In genomic region chrX:134406230-134406794, GRCh38 we compare ENCODE assay signal across 1 cellular context.
A peak's percentile ranks its signal among the peaks of the same experiment; 100 is the strongest.
TF ChIP-seq lines count a peak whose summit lies in the region.

No MANE protein-coding gene starts in this region.

TF ChIP-seq in K562, 482 proteins besides CTCF, POLR2A, EP300 and RAD21 (continued from another document and continues in another):
- TF ChIP-seq SIN3B (IDR thresholded peaks at IDR 0.05; ENCODE audit: low read depth) (no peak), RBM17 (IDR thresholded peaks at IDR 0.05; ENCODE audit: borderline replicate concordance, low read depth, low read length) (no peak), PURB (CRISPR knock-in tag; IDR thresholded peaks at IDR 0.05; ENCODE audit: low read depth) (no peak), FOXM1 (IDR thresholded peaks at IDR 0.05; ENCODE audit: low read depth) (no peak), FOXM1 (CRISPR knock-in tag; IDR thresholded peaks at IDR 0.05; ENCODE audit: low read depth) (no peak), HNRNPK (IDR thresholded peaks at IDR 0.05; ENCODE audit: low read depth, low read length, poor library complexity, severe bottlenecking) (no peak), CEBPB (tag; IDR thresholded peaks at IDR 0.05) (no peak), ZNF75A (CRISPR knock-in tag; IDR thresholded peaks at IDR 0.05) (no peak), TFAM (CRISPR knock-in tag; conservative IDR thresholded peaks at IDR 0.05) (no peak), CBFA2T2 (conservative IDR thresholded peaks at IDR 0.05) (0 out of 2 replicates have a peak, but pooled peaks have one; percentile 29), ZBTB43 (CRISPR knock-in tag; IDR thresholded peaks at IDR 0.05) (no peak), SETDB1 (IDR thresholded peaks at IDR 0.05; ENCODE audit: low read length) (no peak), GTF2E2 (tag; IDR thresholded peaks at IDR 0.05) (no peak), ILF3 (IDR thresholded peaks at IDR 0.05; ENCODE audit: borderline replicate concordance) (no peak), YBX1 (IDR thresholded peaks at IDR 0.05) (no peak), RFX1 (IDR thresholded peaks at IDR 0.05) (no peak), MEF2D (tag; conservative IDR thresholded peaks at IDR 0.05; ENCODE audit: low read depth) (0 out of 2 replicates have a peak, but pooled peaks have one; percentile 17), ZKSCAN8 (CRISPR knock-in tag; IDR thresholded peaks at IDR 0.05) (no peak), RBBP5 (IDR thresholded peaks at IDR 0.05; ENCODE audit: borderline replicate concordance, insufficient read depth, low read length, poor library complexity, severe bottlenecking) (no peak), ZNF512 (tag; IDR thresholded peaks at IDR 0.05) (no peak), ZBTB26 (CRISPR knock-in tag; IDR thresholded peaks at IDR 0.05) (no peak), NR4A1 (CRISPR knock-in tag; IDR thresholded peaks at IDR 0.05) (no peak), NR4A1 (tag; IDR thresholded peaks at IDR 0.05) (no peak), ZNF140 (CRISPR knock-in tag; IDR thresholded peaks at IDR 0.05) (no peak), SNRNP70 (optimal IDR thresholded peaks at IDR 0.05; ENCODE audit: low read depth, low read length) (no peak), KLF16 (IDR thresholded peaks at IDR 0.05) (no peak), BRD4 (IDR thresholded peaks at IDR 0.05) (no peak), ZNF436 (CRISPR knock-in tag; IDR thresholded peaks at IDR 0.05) (no peak), HMG20B (CRISPR knock-in tag; IDR thresholded peaks at IDR 0.05) (no peak), ZNF274 (IDR thresholded peaks at IDR 0.05; ENCODE audit: borderline replicate concordance, low read depth, low read length) (no peak), PML (IDR thresholded peaks at IDR 0.05; ENCODE audit: low read length) (no peak), CBFA2T3 (IDR thresholded peaks at IDR 0.05) (peak; percentile 49), SMC3 (conservative IDR thresholded peaks at IDR 0.05; ENCODE audit: insufficient read depth, low read depth, low read length) (no peak), PCBP1 (IDR thresholded peaks at IDR 0.05; ENCODE audit: low read depth, low read length, poor library complexity, severe bottlenecking) (no peak)
- TF ChIP-seq, protein P1, sequence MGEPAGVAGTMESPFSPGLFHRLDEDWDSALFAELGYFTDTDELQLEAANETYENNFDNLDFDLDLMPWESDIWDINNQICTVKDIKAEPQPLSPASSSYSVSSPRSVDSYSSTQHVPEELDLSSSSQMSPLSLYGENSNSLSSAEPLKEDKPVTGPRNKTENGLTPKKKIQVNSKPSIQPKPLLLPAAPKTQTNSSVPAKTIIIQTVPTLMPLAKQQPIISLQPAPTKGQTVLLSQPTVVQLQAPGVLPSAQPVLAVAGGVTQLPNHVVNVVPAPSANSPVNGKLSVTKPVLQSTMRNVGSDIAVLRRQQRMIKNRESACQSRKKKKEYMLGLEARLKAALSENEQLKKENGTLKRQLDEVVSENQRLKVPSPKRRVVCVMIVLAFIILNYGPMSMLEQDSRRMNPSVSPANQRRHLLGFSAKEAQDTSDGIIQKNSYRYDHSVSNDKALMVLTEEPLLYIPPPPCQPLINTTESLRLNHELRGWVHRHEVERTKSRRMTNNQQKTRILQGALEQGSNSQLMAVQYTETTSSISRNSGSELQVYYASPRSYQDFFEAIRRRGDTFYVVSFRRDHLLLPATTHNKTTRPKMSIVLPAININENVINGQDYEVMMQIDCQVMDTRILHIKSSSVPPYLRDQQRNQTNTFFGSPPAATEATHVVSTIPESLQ (CRISPR knock-in tag; IDR thresholded peaks at IDR 0.05), result no peak
- TF ChIP-seq, protein P2, sequence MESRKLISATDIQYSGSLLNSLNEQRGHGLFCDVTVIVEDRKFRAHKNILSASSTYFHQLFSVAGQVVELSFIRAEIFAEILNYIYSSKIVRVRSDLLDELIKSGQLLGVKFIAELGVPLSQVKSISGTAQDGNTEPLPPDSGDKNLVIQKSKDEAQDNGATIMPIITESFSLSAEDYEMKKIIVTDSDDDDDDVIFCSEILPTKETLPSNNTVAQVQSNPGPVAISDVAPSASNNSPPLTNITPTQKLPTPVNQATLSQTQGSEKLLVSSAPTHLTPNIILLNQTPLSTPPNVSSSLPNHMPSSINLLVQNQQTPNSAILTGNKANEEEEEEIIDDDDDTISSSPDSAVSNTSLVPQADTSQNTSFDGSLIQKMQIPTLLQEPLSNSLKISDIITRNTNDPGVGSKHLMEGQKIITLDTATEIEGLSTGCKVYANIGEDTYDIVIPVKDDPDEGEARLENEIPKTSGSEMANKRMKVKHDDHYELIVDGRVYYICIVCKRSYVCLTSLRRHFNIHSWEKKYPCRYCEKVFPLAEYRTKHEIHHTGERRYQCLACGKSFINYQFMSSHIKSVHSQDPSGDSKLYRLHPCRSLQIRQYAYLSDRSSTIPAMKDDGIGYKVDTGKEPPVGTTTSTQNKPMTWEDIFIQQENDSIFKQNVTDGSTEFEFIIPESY (CRISPR knock-in tag; IDR thresholded peaks at IDR 0.05), result no peak
- TF ChIP-seq, protein P3, sequence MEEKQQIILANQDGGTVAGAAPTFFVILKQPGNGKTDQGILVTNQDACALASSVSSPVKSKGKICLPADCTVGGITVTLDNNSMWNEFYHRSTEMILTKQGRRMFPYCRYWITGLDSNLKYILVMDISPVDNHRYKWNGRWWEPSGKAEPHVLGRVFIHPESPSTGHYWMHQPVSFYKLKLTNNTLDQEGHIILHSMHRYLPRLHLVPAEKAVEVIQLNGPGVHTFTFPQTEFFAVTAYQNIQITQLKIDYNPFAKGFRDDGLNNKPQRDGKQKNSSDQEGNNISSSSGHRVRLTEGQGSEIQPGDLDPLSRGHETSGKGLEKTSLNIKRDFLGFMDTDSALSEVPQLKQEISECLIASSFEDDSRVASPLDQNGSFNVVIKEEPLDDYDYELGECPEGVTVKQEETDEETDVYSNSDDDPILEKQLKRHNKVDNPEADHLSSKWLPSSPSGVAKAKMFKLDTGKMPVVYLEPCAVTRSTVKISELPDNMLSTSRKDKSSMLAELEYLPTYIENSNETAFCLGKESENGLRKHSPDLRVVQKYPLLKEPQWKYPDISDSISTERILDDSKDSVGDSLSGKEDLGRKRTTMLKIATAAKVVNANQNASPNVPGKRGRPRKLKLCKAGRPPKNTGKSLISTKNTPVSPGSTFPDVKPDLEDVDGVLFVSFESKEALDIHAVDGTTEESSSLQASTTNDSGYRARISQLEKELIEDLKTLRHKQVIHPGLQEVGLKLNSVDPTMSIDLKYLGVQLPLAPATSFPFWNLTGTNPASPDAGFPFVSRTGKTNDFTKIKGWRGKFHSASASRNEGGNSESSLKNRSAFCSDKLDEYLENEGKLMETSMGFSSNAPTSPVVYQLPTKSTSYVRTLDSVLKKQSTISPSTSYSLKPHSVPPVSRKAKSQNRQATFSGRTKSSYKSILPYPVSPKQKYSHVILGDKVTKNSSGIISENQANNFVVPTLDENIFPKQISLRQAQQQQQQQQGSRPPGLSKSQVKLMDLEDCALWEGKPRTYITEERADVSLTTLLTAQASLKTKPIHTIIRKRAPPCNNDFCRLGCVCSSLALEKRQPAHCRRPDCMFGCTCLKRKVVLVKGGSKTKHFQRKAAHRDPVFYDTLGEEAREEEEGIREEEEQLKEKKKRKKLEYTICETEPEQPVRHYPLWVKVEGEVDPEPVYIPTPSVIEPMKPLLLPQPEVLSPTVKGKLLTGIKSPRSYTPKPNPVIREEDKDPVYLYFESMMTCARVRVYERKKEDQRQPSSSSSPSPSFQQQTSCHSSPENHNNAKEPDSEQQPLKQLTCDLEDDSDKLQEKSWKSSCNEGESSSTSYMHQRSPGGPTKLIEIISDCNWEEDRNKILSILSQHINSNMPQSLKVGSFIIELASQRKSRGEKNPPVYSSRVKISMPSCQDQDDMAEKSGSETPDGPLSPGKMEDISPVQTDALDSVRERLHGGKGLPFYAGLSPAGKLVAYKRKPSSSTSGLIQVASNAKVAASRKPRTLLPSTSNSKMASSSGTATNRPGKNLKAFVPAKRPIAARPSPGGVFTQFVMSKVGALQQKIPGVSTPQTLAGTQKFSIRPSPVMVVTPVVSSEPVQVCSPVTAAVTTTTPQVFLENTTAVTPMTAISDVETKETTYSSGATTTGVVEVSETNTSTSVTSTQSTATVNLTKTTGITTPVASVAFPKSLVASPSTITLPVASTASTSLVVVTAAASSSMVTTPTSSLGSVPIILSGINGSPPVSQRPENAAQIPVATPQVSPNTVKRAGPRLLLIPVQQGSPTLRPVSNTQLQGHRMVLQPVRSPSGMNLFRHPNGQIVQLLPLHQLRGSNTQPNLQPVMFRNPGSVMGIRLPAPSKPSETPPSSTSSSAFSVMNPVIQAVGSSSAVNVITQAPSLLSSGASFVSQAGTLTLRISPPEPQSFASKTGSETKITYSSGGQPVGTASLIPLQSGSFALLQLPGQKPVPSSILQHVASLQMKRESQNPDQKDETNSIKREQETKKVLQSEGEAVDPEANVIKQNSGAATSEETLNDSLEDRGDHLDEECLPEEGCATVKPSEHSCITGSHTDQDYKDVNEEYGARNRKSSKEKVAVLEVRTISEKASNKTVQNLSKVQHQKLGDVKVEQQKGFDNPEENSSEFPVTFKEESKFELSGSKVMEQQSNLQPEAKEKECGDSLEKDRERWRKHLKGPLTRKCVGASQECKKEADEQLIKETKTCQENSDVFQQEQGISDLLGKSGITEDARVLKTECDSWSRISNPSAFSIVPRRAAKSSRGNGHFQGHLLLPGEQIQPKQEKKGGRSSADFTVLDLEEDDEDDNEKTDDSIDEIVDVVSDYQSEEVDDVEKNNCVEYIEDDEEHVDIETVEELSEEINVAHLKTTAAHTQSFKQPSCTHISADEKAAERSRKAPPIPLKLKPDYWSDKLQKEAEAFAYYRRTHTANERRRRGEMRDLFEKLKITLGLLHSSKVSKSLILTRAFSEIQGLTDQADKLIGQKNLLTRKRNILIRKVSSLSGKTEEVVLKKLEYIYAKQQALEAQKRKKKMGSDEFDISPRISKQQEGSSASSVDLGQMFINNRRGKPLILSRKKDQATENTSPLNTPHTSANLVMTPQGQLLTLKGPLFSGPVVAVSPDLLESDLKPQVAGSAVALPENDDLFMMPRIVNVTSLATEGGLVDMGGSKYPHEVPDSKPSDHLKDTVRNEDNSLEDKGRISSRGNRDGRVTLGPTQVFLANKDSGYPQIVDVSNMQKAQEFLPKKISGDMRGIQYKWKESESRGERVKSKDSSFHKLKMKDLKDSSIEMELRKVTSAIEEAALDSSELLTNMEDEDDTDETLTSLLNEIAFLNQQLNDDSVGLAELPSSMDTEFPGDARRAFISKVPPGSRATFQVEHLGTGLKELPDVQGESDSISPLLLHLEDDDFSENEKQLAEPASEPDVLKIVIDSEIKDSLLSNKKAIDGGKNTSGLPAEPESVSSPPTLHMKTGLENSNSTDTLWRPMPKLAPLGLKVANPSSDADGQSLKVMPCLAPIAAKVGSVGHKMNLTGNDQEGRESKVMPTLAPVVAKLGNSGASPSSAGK (IDR thresholded peaks at IDR 0.05), result no peak
- TF ChIP-seq, protein P4, sequence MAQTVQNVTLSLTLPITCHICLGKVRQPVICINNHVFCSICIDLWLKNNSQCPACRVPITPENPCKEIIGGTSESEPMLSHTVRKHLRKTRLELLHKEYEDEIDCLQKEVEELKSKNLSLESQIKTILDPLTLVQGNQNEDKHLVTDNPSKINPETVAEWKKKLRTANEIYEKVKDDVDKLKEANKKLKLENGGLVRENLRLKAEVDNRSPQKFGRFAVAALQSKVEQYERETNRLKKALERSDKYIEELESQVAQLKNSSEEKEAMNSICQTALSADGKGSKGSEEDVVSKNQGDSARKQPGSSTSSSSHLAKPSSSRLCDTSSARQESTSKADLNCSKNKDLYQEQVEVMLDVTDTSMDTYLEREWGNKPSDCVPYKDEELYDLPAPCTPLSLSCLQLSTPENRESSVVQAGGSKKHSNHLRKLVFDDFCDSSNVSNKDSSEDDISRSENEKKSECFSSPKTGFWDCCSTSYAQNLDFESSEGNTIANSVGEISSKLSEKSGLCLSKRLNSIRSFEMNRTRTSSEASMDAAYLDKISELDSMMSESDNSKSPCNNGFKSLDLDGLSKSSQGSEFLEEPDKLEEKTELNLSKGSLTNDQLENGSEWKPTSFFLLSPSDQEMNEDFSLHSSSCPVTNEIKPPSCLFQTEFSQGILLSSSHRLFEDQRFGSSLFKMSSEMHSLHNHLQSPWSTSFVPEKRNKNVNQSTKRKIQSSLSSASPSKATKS (CRISPR knock-in tag; IDR thresholded peaks at IDR 0.05), result no peak
